Comparison of ENCODE assay signal across 20 cellular contexts in the genomic region with DNA sequence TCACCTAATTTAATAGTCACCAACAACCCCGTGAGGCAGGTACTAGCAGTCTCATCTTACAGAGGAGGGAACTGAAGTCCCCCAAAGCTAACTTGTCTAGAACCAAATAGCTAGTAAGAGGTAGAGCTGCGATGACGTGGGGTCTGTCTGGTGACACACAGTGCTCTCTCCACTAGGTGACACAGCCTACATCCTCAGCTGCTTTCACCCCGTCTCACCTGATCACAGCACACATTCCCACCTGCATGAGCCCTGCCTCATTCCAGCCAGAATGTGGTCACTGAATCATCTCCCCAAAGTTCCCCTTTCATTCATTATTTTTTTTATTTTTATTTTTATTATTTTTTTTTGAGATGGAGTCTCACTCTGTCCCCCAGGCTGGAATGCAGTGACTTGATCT.
"Had no signal": no experiment of that assay in that cellular context is flagged by ENCODE, and none has a peak within 500 bp of the region (broad histone marks: within the 10 kb centered on the region; RNA-seq: fewer than 3 reads in every experiment).

No MANE protein-coding gene starts in this region.

- DNase-seq: activated CD4-positive, CD25-positive, alpha-beta regulatory T cell treated with anti-CD3 and anti-CD28 coated beads, Interleukin-2, amount 50 U/mL, for 72 hours; activated effector memory CD4-positive, alpha-beta T cell treated with Interleukin-2 at 50 U/mL for 16 hours; activated naive CD4-positive, alpha-beta T cell treated with anti-CD3 and anti-CD28 coated beads for 36 hours; activated naive CD8-positive, alpha-beta T cell treated with anti-CD3 and anti-CD28 coated beads, Interleukin-2, amount 10 ng/mL, durations not matched to agents 7 days and 5 days; activated T-cell treated with anti-CD3 and anti-CD28 coated beads, Interleukin-2, amount 50 U/mL, for 72 hours; amniotic stem cell; cerebellar nuclear complex; left lung; psoas muscle; right cardiac atrium; stimulated activated CD4-positive, alpha-beta T cell treated with anti-CD3 and anti-CD28 coated beads, Interleukin-1b, Interleukin-23, amount 100 ng/mL, for 48 hours; testis had no signal

- H3K4me1 ChIP-seq: left lung, pancreas, psoas muscle, testis had no signal

- H3K9me3 ChIP-seq: left lung, neutrophil, pancreas, psoas muscle, testis, upper lobe of left lung had no signal

- H3K36me3 ChIP-seq: left lung, neutrophil, pancreas, upper lobe of left lung had no signal

- ATAC-seq: activated T-cell treated with anti-CD3 and anti-CD28 coated beads, Interleukin-2, amount 50 U/mL, for 72 hours; left lung; natural killer cell treated with Interleukin-12 subunit alpha and Interleukin-12 subunit beta and Interleukin-15 and Interleukin-18, amount 100 ng/mL, for 72 hours; pancreas; psoas muscle; right cardiac atrium had no signal

- H3K4me3 ChIP-seq: coronary artery, left lung, pancreas, psoas muscle, SK-N-MC, skin epidermis, testis, upper lobe of left lung had no signal

- H3K27me3 ChIP-seq: left lung, pancreas, testis, upper lobe of left lung had no signal

- H3K27ac ChIP-seq: coronary artery, left lung, neutrophil, pancreas, psoas muscle, SK-N-MC, skin epidermis, testis, upper lobe of left lung, VCaP had no signal

- FAIRE-seq: pancreas had no signal
